10 cellular contexts compared by ENCODE assay signal in the genomic region with DNA sequence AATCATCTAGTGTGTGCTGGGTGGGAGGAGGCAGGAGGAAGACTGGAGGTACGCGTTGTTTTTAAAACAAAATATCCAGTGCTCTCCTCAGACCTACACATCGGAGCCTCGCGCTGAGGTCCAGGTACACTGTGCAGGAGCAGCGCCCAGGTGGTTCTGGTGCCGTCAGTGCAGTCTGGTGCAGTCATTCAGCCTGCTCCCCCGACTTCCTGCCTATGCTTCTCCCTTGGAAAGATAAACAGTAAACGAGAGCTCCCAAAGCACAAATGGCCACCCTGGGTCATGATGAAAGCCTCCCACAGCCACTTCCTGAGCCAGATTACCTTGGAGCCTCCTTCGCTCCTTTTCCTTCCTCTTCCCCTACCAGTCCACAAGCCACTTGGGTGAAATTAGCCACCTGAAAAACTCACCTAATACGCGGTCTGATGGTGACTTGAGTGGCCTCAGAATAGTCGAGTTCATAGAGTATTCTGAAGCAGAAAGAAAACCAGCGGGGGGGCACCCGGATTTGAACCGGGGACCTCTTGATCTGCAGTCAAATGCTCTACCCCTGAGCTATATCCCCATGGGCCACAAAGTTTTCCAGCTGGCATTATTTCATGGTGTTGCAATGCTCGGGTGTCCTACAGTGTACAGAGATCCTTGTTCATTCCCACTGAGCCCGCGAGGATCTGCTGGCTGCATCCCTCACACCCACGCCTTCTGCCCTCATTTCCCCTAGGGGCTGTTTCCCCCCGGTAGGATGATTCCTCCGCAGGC.
DNase-seq lines count a peak whose midpoint lies in the region; ATAC-seq and TF ChIP-seq lines count a peak whose summit lies in the region.
"Had no signal": no experiment of that assay in that cellular context is flagged by ENCODE, and none has a peak within 500 bp of the region (broad histone marks: within the 10 kb centered on the region; RNA-seq: fewer than 3 reads in every experiment).

No MANE protein-coding gene starts in this region.

- no peaks in the 10 kb centered on the region for H3K79me2 ChIP-seq in smooth muscle cell (ENCODE audit: low read depth)

- H3K4me1 Mint-ChIP-seq in activated CD4-positive, alpha-beta T cell treated with anti-CD3 and anti-CD28 coated beads, Interleukin-2, amount 10 ng/mL, durations not matched to agents 7 days and 5 days = peaks cover 1% of the 10 kb centered on the region
- H3K4me1 Mint-ChIP-seq in T-helper 2 cell treated with Interferon-gamma antibody and Interleukin-4, amounts not matched to agents 5 μg/mL and 100 μg/mL, for 36 hours (ENCODE audit: low read depth) = no peaks in the 10 kb centered on the region

- H3K4me1 ChIP-seq in smooth muscle cell (ENCODE audit: low read depth) = no peaks in the 10 kb centered on the region

- TF ChIP-seq CTCF in fibroblast of the aortic adventitia (IDR thresholded peaks at IDR 0.05; ENCODE audit: insufficient read depth, low read length) (no peak), smooth muscle cell (IDR thresholded peaks at IDR 0.05; ENCODE audit: borderline replicate concordance, insufficient read depth, poor library complexity, severe bottlenecking) (no peak)

- no peak overlapping the region for H3K4me3 Mint-ChIP-seq in activated CD4-positive, alpha-beta T cell treated with anti-CD3 and anti-CD28 coated beads, Interleukin-2, amount 10 ng/mL, durations not matched to agents 7 days and 5 days
- H3K4me3 Mint-ChIP-seq in T-helper 2 cell treated with Interferon-gamma antibody and Interleukin-4, amounts not matched to agents 5 μg/mL and 100 μg/mL, for 36 hours = no peak overlapping the region
- H3K4me3 Mint-ChIP-seq: CD4-positive, CD25-positive, alpha-beta regulatory T cell; T-helper 1 cell treated with Interleukin-12 subunit alpha and Interleukin-12 subunit beta and Interleukin-4 antibody, amounts not matched to agents 30 μg/mL and 1 μg/mL, for 36 hours had no signal

- H3F3A ChIP-seq in smooth muscle cell (ENCODE audit: low read depth) = peaks cover 4% of the 10 kb centered on the region

- no peaks in the 10 kb centered on the region for H3K9me3 Mint-ChIP-seq in activated CD4-positive, alpha-beta T cell treated with anti-CD3 and anti-CD28 coated beads, Interleukin-2, amount 10 ng/mL, durations not matched to agents 7 days and 5 days
- no peaks in the 10 kb centered on the region for H3K9me3 Mint-ChIP-seq in T-helper 2 cell treated with Interferon-gamma antibody and Interleukin-4, amounts not matched to agents 5 μg/mL and 100 μg/mL, for 36 hours
- H3K9me3 Mint-ChIP-seq: T-helper 1 cell treated with Interleukin-12 subunit alpha and Interleukin-12 subunit beta and Interleukin-4 antibody, amounts not matched to agents 30 μg/mL and 1 μg/mL, for 36 hours had no signal

- H3K9ac ChIP-seq in smooth muscle cell (ENCODE audit: low read depth) = no peak overlapping the region

- ATAC-seq in HG02981 (IDR thresholded peaks at IDR 0.05; ENCODE audit: unreplicated experiment) = no peak

- DNase-seq in activated CD4-positive, alpha-beta T cell treated with anti-CD3 and anti-CD28 coated beads for 48 hours = peak; percentile 58
- DNase-seq in activated CD4-positive, alpha-beta T cell treated with anti-CD3 and anti-CD28 coated beads, Interleukin-2, amount 10 ng/mL, durations not matched to agents 7 days and 5 days = no peak
- DNase-seq in OCI-M1 (lab: John Stamatoyannopoulos, UW) (peak; percentile 47), fibroblast of the aortic adventitia (ENCODE audit: low read depth) (peak; percentile 87), smooth muscle cell (lab: John Stamatoyannopoulos, UW; ENCODE audit: unreplicated experiment) (peak; percentile 52), NCI-H187 treated with DMSO at 0.1 percent for 48 hours (lab: John Stamatoyannopoulos, UW) (no peak)
- DNase-seq in T-helper 2 cell treated with Interferon-gamma antibody and Interleukin-4, amounts not matched to agents 5 μg/mL and 100 μg/mL, for 36 hours (ENCODE audit: low spot score) = no peak
- DNase-seq: CD4-positive, CD25-positive, alpha-beta regulatory T cell had no signal

- H3K4me3 ChIP-seq in fibroblast of the aortic adventitia (ENCODE audit: low read depth, low read length) = no peak overlapping the region
- no peak overlapping the region for H3K4me3 ChIP-seq in smooth muscle cell

- no peak overlapping the region for H3K27ac ChIP-seq in smooth muscle cell (ENCODE audit: low read depth)

- no peaks in the 10 kb centered on the region for H3K36me3 Mint-ChIP-seq in activated CD4-positive, alpha-beta T cell treated with anti-CD3 and anti-CD28 coated beads, Interleukin-2, amount 10 ng/mL, durations not matched to agents 7 days and 5 days (ENCODE audit: low read depth)
- no peaks in the 10 kb centered on the region for H3K36me3 Mint-ChIP-seq in T-helper 2 cell treated with Interferon-gamma antibody and Interleukin-4, amounts not matched to agents 5 μg/mL and 100 μg/mL, for 36 hours (ENCODE audit: low read depth)
- H3K36me3 Mint-ChIP-seq: CD4-positive, CD25-positive, alpha-beta regulatory T cell had no signal

- no peaks in the 10 kb centered on the region for H3K36me3 ChIP-seq in smooth muscle cell (ENCODE audit: low read depth)

- peaks cover 36% of the 10 kb centered on the region for H3K27me3 ChIP-seq in smooth muscle cell (ENCODE audit: low read depth)

- H3K27ac Mint-ChIP-seq in activated CD4-positive, alpha-beta T cell treated with anti-CD3 and anti-CD28 coated beads, Interleukin-2, amount 10 ng/mL, durations not matched to agents 7 days and 5 days = no peak overlapping the region
- H3K27ac Mint-ChIP-seq in T-helper 2 cell treated with Interferon-gamma antibody and Interleukin-4, amounts not matched to agents 5 μg/mL and 100 μg/mL, for 36 hours = no peak overlapping the region
- H3K27ac Mint-ChIP-seq: CD4-positive, CD25-positive, alpha-beta regulatory T cell; T-helper 1 cell treated with Interleukin-12 subunit alpha and Interleukin-12 subunit beta and Interleukin-4 antibody, amounts not matched to agents 30 μg/mL and 1 μg/mL, for 36 hours had no signal

- 28% methylated on average over 22 of the region's 22 CpGs for WGBS in smooth muscle cell (ENCODE audit: low lambda C conversion rate)

- H3K4me2 ChIP-seq in smooth muscle cell = peak overlapping the region; percentile 59

- H3K27me3 Mint-ChIP-seq in activated CD4-positive, alpha-beta T cell treated with anti-CD3 and anti-CD28 coated beads, Interleukin-2, amount 10 ng/mL, durations not matched to agents 7 days and 5 days = peaks cover 49% of the 10 kb centered on the region
- peaks cover 53% of the 10 kb centered on the region for H3K27me3 Mint-ChIP-seq in T-helper 2 cell treated with Interferon-gamma antibody and Interleukin-4, amounts not matched to agents 5 μg/mL and 100 μg/mL, for 36 hours (ENCODE audit: low read depth)

- H2AFZ ChIP-seq in smooth muscle cell (ENCODE audit: low read depth) = no peak overlapping the region

- H3K9me3 ChIP-seq in smooth muscle cell (replicated peaks; ENCODE audit: low read depth) = no peaks in the 10 kb centered on the region

- CTCF ChIA-PET in activated CD4-positive, alpha-beta T cell treated with anti-CD3 and anti-CD28 coated beads, Interleukin-2, amount 10 ng/mL, durations not matched to agents 7 days and 5 days (lab: Charles Lee) = no interaction called here

- H4K20me1 ChIP-seq in smooth muscle cell (ENCODE audit: low read depth) = no peaks in the 10 kb centered on the region

- POLR2A ChIA-PET in activated CD4-positive, alpha-beta T cell treated with anti-CD3 and anti-CD28 coated beads, Interleukin-2, amount 10 ng/mL, durations not matched to agents 7 days and 5 days (lab: Charles Lee) = no interaction called here

Comparison
In these comparisons a context has a peak if more than half of its experiments do, and no peak if none do; other contexts are left out.
1. DNase-seq: peak in activated CD4-positive, alpha-beta T cell treated with anti-CD3 and anti-CD28 coated beads for 48 hours (single experiment), OCI-M1 (single experiment), fibroblast of the aortic adventitia (single experiment) and smooth muscle cell (single experiment); none in activated CD4-positive, alpha-beta T cell treated with anti-CD3 and anti-CD28 coated beads, Interleukin-2, amount 10 ng/mL, durations not matched to agents 7 days and 5 days (single experiment), T-helper 2 cell treated with Interferon-gamma antibody and Interleukin-4, amounts not matched to agents 5 μg/mL and 100 μg/mL, for 36 hours (single experiment) and NCI-H187 treated with DMSO at 0.1 percent for 48 hours (single experiment).